ENCODE assay signal across 8 cellular contexts in genomic region chr17:64024781-64025731, GRCh38. TPM values are rescaled to one million over a fixed set of nuclear protein-coding genes. Genes with fewer than 3 reads are reported as not detected.
DNase-seq lines count a peak whose midpoint lies in the region; ATAC-seq and TF ChIP-seq lines count a peak whose summit lies in the region.

No MANE protein-coding gene starts in this region.

- WGBS in mesenchymal stem cell, result 84% methylated on average over 16 of the region's 19 CpGs

- no peak for TF ChIP-seq CTCF in choroid plexus epithelial cell (conservative IDR thresholded peaks at IDR 0.05; ENCODE audit: low read depth, low read length)

- no peak overlapping the region for H3K18ac ChIP-seq in mesenchymal stem cell (ENCODE audit: low read depth in 1 of 2, low read length in 2 of 2)

- H3K36me3 ChIP-seq in mesenchymal stem cell (ENCODE audit: control insufficient read depth in 1 of 2, insufficient read depth in 2 of 2, low read depth in 1 of 2, low read length in 2 of 2), result no peaks in the 10 kb centered on the region

- no peak overlapping the region for H3K4me2 ChIP-seq in mesenchymal stem cell (ENCODE audit: low read length, poor library complexity, severe bottlenecking)

- peak; percentile 17 for ATAC-seq in sciatic nerve

- H2BK12ac ChIP-seq in mesenchymal stem cell (ENCODE audit: low read length in 2 of 2), result no peak overlapping the region

- H2AK5ac ChIP-seq in mesenchymal stem cell (ENCODE audit: low read length, severe bottlenecking), result no peak overlapping the region

- DNase-seq in EL (peak; percentile 48), T-helper 9 cell (peak; percentile 56), choroid plexus epithelial cell (ENCODE audit: low read depth) (peak; percentile 30), sciatic nerve (ENCODE audit: low spot score) (no peak), NCI-H1048 (lab: John Stamatoyannopoulos, UW) (no peak), mesenchymal stem cell (no peak), COLO829 (ENCODE audit: low spot score) (no peak), HT-29 (ENCODE audit: low spot score) (no peak)

- peaks cover 3 to 5% of the 10 kb centered on the region in 2 experiments for H3K27me3 ChIP-seq in mesenchymal stem cell (ENCODE audit: control insufficient read depth in 1 of 2, insufficient read depth in 1 of 2, low read length in 2 of 2)

- no peak overlapping the region for H3K9ac ChIP-seq in mesenchymal stem cell (ENCODE audit: low read length)

- no peak overlapping the region for H2BK5ac ChIP-seq in mesenchymal stem cell (ENCODE audit: low read depth, low read length, poor library complexity, severe bottlenecking)

- no peak overlapping the region for H4K91ac ChIP-seq in mesenchymal stem cell (ENCODE audit: low read length)

- H2BK15ac ChIP-seq in mesenchymal stem cell (ENCODE audit: low read depth, poor library complexity, severe bottlenecking), result no peak overlapping the region

- H3K4ac ChIP-seq in mesenchymal stem cell (ENCODE audit: low read depth in 1 of 2, low read length in 2 of 2), result no peak overlapping the region

- H4K8ac ChIP-seq in mesenchymal stem cell (ENCODE audit: low read length), result no peak overlapping the region

- no peaks in the 10 kb centered on the region for H3K79me1 ChIP-seq in mesenchymal stem cell (replicated peaks; ENCODE audit: low read length, poor library complexity, severe bottlenecking)

- intact Hi-C loops in sciatic nerve (cut with DNase I), result loop anchor here (10.0 kb wide), 1 partner anchor 110 kb away; the partner anchor contains the start of gene ERN1

- H3K4me1 ChIP-seq in mesenchymal stem cell (ENCODE audit: control insufficient read depth, insufficient read depth, low read depth, low read length), result peaks cover 2% of the 10 kb centered on the region

- H3K4me3 ChIP-seq in choroid plexus epithelial cell (ENCODE audit: low read depth, low read length) (no peak overlapping the region), mesenchymal stem cell (ENCODE audit: insufficient read depth in 1 of 2, low read depth in 1 of 2, low read length in 2 of 2) (no peak overlapping the region)

- H2BK120ac ChIP-seq in mesenchymal stem cell (ENCODE audit: low read depth, low read length), result no peak overlapping the region

- H3K14ac ChIP-seq in mesenchymal stem cell (ENCODE audit: low read length in 2 of 2), result no peak overlapping the region

- no peak overlapping the region for H3K23ac ChIP-seq in mesenchymal stem cell (ENCODE audit: low read length in 2 of 2)

- no peaks in the 10 kb centered on the region for H3K9me3 ChIP-seq in mesenchymal stem cell (ENCODE audit: control insufficient read depth, low read length)

- H3K27ac ChIP-seq in mesenchymal stem cell (ENCODE audit: low read length, poor library complexity, severe bottlenecking), result no peak overlapping the region

- H2AFZ ChIP-seq in mesenchymal stem cell (ENCODE audit: low read depth, low read length), result no peak overlapping the region

RNA-seq across cellular contexts. Expression of gene ICAM2, which starts 4.6 kb away (rescaled TPM):
- total RNA-seq in sciatic nerve, result 38.2 TPM
- polyA plus RNA-seq in mesenchymal stem cell (2013, experiment 1 of 2), result 0.08 TPM
- 0.11 TPM for polyA plus RNA-seq in mesenchymal stem cell (2013, experiment 2 of 2)
- total RNA-seq in HT-29 (2014; rRNA removed; shearing (Covaris generic)), result 0.21 and 0.64 TPM in 2 replicates

RNA-seq across cellular contexts. Expression of gene PRR29, which starts 26.9 kb away (rescaled TPM):
- 1.0 TPM for total RNA-seq in sciatic nerve
- polyA plus RNA-seq in mesenchymal stem cell (2013, experiment 1 of 2), result 0.26 TPM
- polyA plus RNA-seq in mesenchymal stem cell (2013, experiment 2 of 2), result 0.38 TPM
- total RNA-seq in HT-29 (2014; rRNA removed; shearing (Covaris generic)), result 0.10 TPM in 1 of 2 replicates, not detected in the other

RNA-seq across cellular contexts. Expression of gene SCN4A, which starts 52.3 kb away (rescaled TPM):
- 3.5 TPM for total RNA-seq in sciatic nerve
- polyA plus RNA-seq in mesenchymal stem cell (2013, experiment 1 of 2), result under 0.01 TPM
- not detected for polyA plus RNA-seq in mesenchymal stem cell (2013, experiment 2 of 2)
- total RNA-seq in HT-29 (2014; rRNA removed; shearing (Covaris generic)), result not detected in 2 replicates

Comparison
In these comparisons a context has a peak if more than half of its experiments do, and no peak if none do; other contexts are left out.
1. DNase-seq: peak in EL (single experiment), T-helper 9 cell (single experiment) and choroid plexus epithelial cell (single experiment); none in sciatic nerve (single experiment), NCI-H1048 (single experiment), mesenchymal stem cell (single experiment), COLO829 (single experiment) and HT-29 (single experiment).
2. RNA of gene ICAM2, which starts 4.6 kb away (total RNA-seq): 38.2 TPM in sciatic nerve (single experiment); 0.21 to 0.64 TPM in HT-29; every median in the first group is over 10 times any median in the second.